In genomic region chr7:128343554-128344430, GRCh38 we compare ENCODE assay signal across 1 cellular context.
A peak's percentile ranks its signal among the peaks of the same experiment; 100 is the strongest.
TF ChIP-seq lines count a peak whose summit lies in the region.

Gene RBM28, minus strand, starts transcription at chr7:128343908. Its CDS starts 115 bp downstream, at chr7:128343793.

TF ChIP-seq in WTC11, 78 proteins besides CTCF, POLR2A, EP300 and RAD21 (continued from another document and continues in another):
- TF ChIP-seq E2F5 (CRISPR knock-in tag; IDR thresholded peaks at IDR 0.05), result no peak
- no peak for TF ChIP-seq USF2 (CRISPR knock-in tag; IDR thresholded peaks at IDR 0.05)
- TF ChIP-seq GABPB1 (CRISPR knock-in tag; IDR thresholded peaks at IDR 0.05), result peak; percentile 97
- TF ChIP-seq ZNF281 (CRISPR knock-in tag; IDR thresholded peaks at IDR 0.05), result 0 out of 2 replicates have a peak, but pooled peaks have one; percentile 47
- TF ChIP-seq IRF1 (CRISPR knock-in tag; IDR thresholded peaks at IDR 0.05), result no peak
- TF ChIP-seq AFF4 (CRISPR knock-in tag; IDR thresholded peaks at IDR 0.05; ENCODE audit: borderline replicate concordance), result no peak
- TF ChIP-seq, protein P1, sequence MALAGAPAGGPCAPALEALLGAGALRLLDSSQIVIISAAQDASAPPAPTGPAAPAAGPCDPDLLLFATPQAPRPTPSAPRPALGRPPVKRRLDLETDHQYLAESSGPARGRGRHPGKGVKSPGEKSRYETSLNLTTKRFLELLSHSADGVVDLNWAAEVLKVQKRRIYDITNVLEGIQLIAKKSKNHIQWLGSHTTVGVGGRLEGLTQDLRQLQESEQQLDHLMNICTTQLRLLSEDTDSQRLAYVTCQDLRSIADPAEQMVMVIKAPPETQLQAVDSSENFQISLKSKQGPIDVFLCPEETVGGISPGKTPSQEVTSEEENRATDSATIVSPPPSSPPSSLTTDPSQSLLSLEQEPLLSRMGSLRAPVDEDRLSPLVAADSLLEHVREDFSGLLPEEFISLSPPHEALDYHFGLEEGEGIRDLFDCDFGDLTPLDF (CRISPR knock-in tag; IDR thresholded peaks at IDR 0.05), result 0 out of 2 replicates have a peak, but pooled peaks have one; percentile 73
- no peak for TF ChIP-seq ZNF138 (CRISPR knock-in tag; conservative IDR thresholded peaks at IDR 0.05)
- TF ChIP-seq SP1 (CRISPR knock-in tag; conservative IDR thresholded peaks at IDR 0.05), result peak; percentile 86
- TF ChIP-seq, protein P2, sequence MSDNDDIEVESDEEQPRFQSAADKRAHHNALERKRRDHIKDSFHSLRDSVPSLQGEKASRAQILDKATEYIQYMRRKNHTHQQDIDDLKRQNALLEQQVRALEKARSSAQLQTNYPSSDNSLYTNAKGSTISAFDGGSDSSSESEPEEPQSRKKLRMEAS (CRISPR knock-in tag; IDR thresholded peaks at IDR 0.05), result peak; percentile 89
- TF ChIP-seq ZNF396 (CRISPR knock-in tag; IDR thresholded peaks at IDR 0.05; ENCODE audit: borderline replicate concordance), result no peak
- no peak for TF ChIP-seq ZNF121 (CRISPR knock-in tag; IDR thresholded peaks at IDR 0.05)
- TF ChIP-seq FOXP1 (CRISPR knock-in tag; IDR thresholded peaks at IDR 0.05; ENCODE audit: borderline replicate concordance), result peak; percentile 90; the same call in 1 of the 2 replicates
- TF ChIP-seq SMAD4 (CRISPR knock-in tag; IDR thresholded peaks at IDR 0.05), result no peak
- TF ChIP-seq CDX4 (CRISPR knock-in tag; IDR thresholded peaks at IDR 0.05; ENCODE audit: borderline replicate concordance), result no peak
- TF ChIP-seq, protein P3, sequence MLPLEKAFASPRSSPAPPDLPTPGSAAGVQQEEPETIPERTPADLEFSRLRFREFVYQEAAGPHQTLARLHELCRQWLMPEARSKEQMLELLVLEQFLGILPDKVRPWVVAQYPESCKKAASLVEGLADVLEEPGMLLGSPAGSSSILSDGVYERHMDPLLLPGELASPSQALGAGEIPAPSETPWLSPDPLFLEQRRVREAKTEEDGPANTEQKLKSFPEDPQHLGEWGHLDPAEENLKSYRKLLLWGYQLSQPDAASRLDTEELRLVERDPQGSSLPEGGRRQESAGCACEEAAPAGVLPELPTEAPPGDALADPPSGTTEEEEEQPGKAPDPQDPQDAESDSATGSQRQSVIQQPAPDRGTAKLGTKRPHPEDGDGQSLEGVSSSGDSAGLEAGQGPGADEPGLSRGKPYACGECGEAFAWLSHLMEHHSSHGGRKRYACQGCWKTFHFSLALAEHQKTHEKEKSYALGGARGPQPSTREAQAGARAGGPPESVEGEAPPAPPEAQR (CRISPR knock-in tag; IDR thresholded peaks at IDR 0.05), result 0 out of 2 replicates have a peak, but pooled peaks have one; percentile 29
- 0 out of 2 replicates have a peak, but pooled peaks have one; percentile 39 for TF ChIP-seq ESRRA (CRISPR knock-in tag; IDR thresholded peaks at IDR 0.05; ENCODE audit: borderline replicate concordance)
- no peak for TF ChIP-seq CREB1 (CRISPR knock-in tag; IDR thresholded peaks at IDR 0.05)
- TF ChIP-seq ATF1 (CRISPR knock-in tag; IDR thresholded peaks at IDR 0.05), result no peak
- TF ChIP-seq USF1 (CRISPR knock-in tag; IDR thresholded peaks at IDR 0.05), result peak; percentile 66; the same call in 1 of the 2 replicates
- no peak for TF ChIP-seq ZNF416 (CRISPR knock-in tag; IDR thresholded peaks at IDR 0.05)
- no peak for TF ChIP-seq JUN (CRISPR knock-in tag; IDR thresholded peaks at IDR 0.05)
- TF ChIP-seq ZNF317 (CRISPR knock-in tag; IDR thresholded peaks at IDR 0.05; ENCODE audit: borderline replicate concordance, low read depth), result 0 out of 2 replicates have a peak, but pooled peaks have one; percentile 12
- TF ChIP-seq MLX (CRISPR knock-in tag; IDR thresholded peaks at IDR 0.05), result no peak
- no peak for TF ChIP-seq HMGA2 (CRISPR knock-in tag; IDR thresholded peaks at IDR 0.05)
- TF ChIP-seq, protein P4, sequence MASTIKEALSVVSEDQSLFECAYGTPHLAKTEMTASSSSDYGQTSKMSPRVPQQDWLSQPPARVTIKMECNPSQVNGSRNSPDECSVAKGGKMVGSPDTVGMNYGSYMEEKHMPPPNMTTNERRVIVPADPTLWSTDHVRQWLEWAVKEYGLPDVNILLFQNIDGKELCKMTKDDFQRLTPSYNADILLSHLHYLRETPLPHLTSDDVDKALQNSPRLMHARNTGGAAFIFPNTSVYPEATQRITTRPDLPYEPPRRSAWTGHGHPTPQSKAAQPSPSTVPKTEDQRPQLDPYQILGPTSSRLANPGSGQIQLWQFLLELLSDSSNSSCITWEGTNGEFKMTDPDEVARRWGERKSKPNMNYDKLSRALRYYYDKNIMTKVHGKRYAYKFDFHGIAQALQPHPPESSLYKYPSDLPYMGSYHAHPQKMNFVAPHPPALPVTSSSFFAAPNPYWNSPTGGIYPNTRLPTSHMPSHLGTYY (CRISPR knock-in tag; IDR thresholded peaks at IDR 0.05), result no peak
- TF ChIP-seq, protein P5, sequence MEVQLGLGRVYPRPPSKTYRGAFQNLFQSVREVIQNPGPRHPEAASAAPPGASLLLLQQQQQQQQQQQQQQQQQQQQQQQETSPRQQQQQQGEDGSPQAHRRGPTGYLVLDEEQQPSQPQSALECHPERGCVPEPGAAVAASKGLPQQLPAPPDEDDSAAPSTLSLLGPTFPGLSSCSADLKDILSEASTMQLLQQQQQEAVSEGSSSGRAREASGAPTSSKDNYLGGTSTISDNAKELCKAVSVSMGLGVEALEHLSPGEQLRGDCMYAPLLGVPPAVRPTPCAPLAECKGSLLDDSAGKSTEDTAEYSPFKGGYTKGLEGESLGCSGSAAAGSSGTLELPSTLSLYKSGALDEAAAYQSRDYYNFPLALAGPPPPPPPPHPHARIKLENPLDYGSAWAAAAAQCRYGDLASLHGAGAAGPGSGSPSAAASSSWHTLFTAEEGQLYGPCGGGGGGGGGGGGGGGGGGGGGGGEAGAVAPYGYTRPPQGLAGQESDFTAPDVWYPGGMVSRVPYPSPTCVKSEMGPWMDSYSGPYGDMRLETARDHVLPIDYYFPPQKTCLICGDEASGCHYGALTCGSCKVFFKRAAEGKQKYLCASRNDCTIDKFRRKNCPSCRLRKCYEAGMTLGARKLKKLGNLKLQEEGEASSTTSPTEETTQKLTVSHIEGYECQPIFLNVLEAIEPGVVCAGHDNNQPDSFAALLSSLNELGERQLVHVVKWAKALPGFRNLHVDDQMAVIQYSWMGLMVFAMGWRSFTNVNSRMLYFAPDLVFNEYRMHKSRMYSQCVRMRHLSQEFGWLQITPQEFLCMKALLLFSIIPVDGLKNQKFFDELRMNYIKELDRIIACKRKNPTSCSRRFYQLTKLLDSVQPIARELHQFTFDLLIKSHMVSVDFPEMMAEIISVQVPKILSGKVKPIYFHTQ (CRISPR knock-in tag; IDR thresholded peaks at IDR 0.05), result no peak
- TF ChIP-seq, protein P6, sequence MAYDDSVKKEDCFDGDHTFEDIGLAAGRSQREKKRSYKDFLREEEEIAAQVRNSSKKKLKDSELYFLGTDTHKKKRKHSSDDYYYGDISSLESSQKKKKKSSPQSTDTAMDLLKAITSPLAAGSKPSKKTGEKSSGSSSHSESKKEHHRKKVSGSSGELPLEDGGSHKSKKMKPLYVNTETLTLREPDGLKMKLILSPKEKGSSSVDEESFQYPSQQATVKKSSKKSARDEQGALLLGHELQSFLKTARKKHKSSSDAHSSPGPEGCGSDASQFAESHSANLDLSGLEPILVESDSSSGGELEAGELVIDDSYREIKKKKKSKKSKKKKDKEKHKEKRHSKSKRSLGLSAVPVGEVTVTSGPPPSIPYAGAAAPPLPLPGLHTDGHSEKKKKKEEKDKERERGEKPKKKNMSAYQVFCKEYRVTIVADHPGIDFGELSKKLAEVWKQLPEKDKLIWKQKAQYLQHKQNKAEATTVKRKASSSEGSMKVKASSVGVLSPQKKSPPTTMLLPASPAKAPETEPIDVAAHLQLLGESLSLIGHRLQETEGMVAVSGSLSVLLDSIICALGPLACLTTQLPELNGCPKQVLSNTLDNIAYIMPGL (CRISPR knock-in tag; IDR thresholded peaks at IDR 0.05), result peak; percentile 66; the same call in 1 of the 2 replicates
- no peak for TF ChIP-seq PRRX2 (CRISPR knock-in tag; IDR thresholded peaks at IDR 0.05)
- TF ChIP-seq TCF7 (CRISPR knock-in tag; IDR thresholded peaks at IDR 0.05; ENCODE audit: low read depth), result 0 out of 2 replicates have a peak, but pooled peaks have one; percentile 35
- no peak for TF ChIP-seq GRHL2 (CRISPR knock-in tag; IDR thresholded peaks at IDR 0.05; ENCODE audit: insufficient replicate concordance, severe bottlenecking)
- TF ChIP-seq OVOL2 (CRISPR knock-in tag; IDR thresholded peaks at IDR 0.05; ENCODE audit: borderline replicate concordance), result no peak
